1 cellular context compared by ENCODE assay signal in genomic region chr20:32823737-32824588, GRCh38.
TF ChIP-seq lines count a peak whose summit lies in the region.

No MANE protein-coding gene starts in this region.

TF ChIP-seq in HepG2, 621 proteins besides CTCF, POLR2A, EP300 and RAD21 (continued from another document and continues in another):
- TF ChIP-seq TEAD3 (CRISPR knock-in tag; optimal IDR thresholded peaks at IDR 0.05; ENCODE audit: borderline replicate concordance) = peak; percentile 91
- TF ChIP-seq MBD4 (IDR thresholded peaks at IDR 0.05; ENCODE audit: borderline replicate concordance, low read length) = no peak
- TF ChIP-seq ZNF18 (CRISPR knock-in tag; IDR thresholded peaks at IDR 0.05; ENCODE audit: insufficient replicate concordance) = no peak
- no peak for TF ChIP-seq ZNF83 (CRISPR knock-in tag; IDR thresholded peaks at IDR 0.05; ENCODE audit: borderline replicate concordance)
- TF ChIP-seq RFX3 (CRISPR knock-in tag; IDR thresholded peaks at IDR 0.05) = no peak
- no peak for TF ChIP-seq ZNF709 (CRISPR knock-in tag; IDR thresholded peaks at IDR 0.05)
- no peak for TF ChIP-seq AHR (CRISPR knock-in tag; IDR thresholded peaks at IDR 0.05)
- no peak for TF ChIP-seq ZNF513 (CRISPR knock-in tag; conservative IDR thresholded peaks at IDR 0.05)
- TF ChIP-seq ARNT2 (CRISPR knock-in tag; IDR thresholded peaks at IDR 0.05; ENCODE audit: low read depth) = no peak
- no peak for TF ChIP-seq ZNF691 (CRISPR knock-in tag; IDR thresholded peaks at IDR 0.05; ENCODE audit: borderline replicate concordance, low read depth)
- TF ChIP-seq ZMYM3 (CRISPR knock-in tag; IDR thresholded peaks at IDR 0.05) = peak; percentile 68; the same call in 1 of the 2 replicates
- TF ChIP-seq ZNF337 (CRISPR knock-in tag; IDR thresholded peaks at IDR 0.05; ENCODE audit: borderline replicate concordance, low read depth) = no peak
- no peak for TF ChIP-seq YEATS2 (CRISPR knock-in tag; IDR thresholded peaks at IDR 0.05; ENCODE audit: borderline replicate concordance)
- no peak for TF ChIP-seq SAFB2 (CRISPR knock-in tag; IDR thresholded peaks at IDR 0.05; ENCODE audit: borderline replicate concordance, low read depth)
- 0 out of 2 replicates have a peak, but pooled peaks have one; percentile 15 for TF ChIP-seq ZNF607 (CRISPR knock-in tag; IDR thresholded peaks at IDR 0.05; ENCODE audit: borderline replicate concordance)
- no peak for TF ChIP-seq MAZ (IDR thresholded peaks at IDR 0.05; ENCODE audit: borderline replicate concordance, low read depth, low read length)
- TF ChIP-seq MAZ (CRISPR knock-in tag; IDR thresholded peaks at IDR 0.05; ENCODE audit: low read depth) = no peak
- TF ChIP-seq NR2F6 (IDR thresholded peaks at IDR 0.05) = no peak
- 0 out of 2 replicates have a peak, but pooled peaks have one; percentile 17 for TF ChIP-seq NR2F6 (CRISPR knock-in tag; IDR thresholded peaks at IDR 0.05)
- TF ChIP-seq IKZF5 (CRISPR knock-in tag; IDR thresholded peaks at IDR 0.05) = no peak
- TF ChIP-seq ZNF256 (CRISPR knock-in tag; conservative IDR thresholded peaks at IDR 0.05) = no peak
- TF ChIP-seq PREB (CRISPR knock-in tag; IDR thresholded peaks at IDR 0.05) = no peak
- peak; percentile 74 for TF ChIP-seq ZNF12 (CRISPR knock-in tag; IDR thresholded peaks at IDR 0.05)
- TF ChIP-seq ZUFSP (CRISPR knock-in tag; IDR thresholded peaks at IDR 0.05; ENCODE audit: borderline replicate concordance) = no peak
- TF ChIP-seq ZBTB43 (CRISPR knock-in tag; conservative IDR thresholded peaks at IDR 0.05) = no peak
- TF ChIP-seq ZNF329 (CRISPR knock-in tag; IDR thresholded peaks at IDR 0.05; ENCODE audit: low read depth) = no peak
- TF ChIP-seq NONO (IDR thresholded peaks at IDR 0.05) = no peak
- TF ChIP-seq NONO (CRISPR knock-in tag; conservative IDR thresholded peaks at IDR 0.05) = no peak
- TF ChIP-seq ZNF597 (CRISPR knock-in tag; IDR thresholded peaks at IDR 0.05) = no peak
- no peak for TF ChIP-seq RARG (CRISPR knock-in tag; IDR thresholded peaks at IDR 0.05; ENCODE audit: low read depth)
- TF ChIP-seq RXRA (CRISPR knock-in tag; IDR thresholded peaks at IDR 0.05) = no peak; the same call in 1 of the 2 replicates
- TF ChIP-seq IRF2 (CRISPR knock-in tag; IDR thresholded peaks at IDR 0.05) = 0 out of 2 replicates have a peak, but pooled peaks have one; percentile 23
- TF ChIP-seq ZNF484 (CRISPR knock-in tag; IDR thresholded peaks at IDR 0.05; ENCODE audit: borderline replicate concordance, low read depth) = no peak
- TF ChIP-seq PHF21A (CRISPR knock-in tag; IDR thresholded peaks at IDR 0.05) = 0 out of 2 replicates have a peak, but pooled peaks have one; percentile 15
- no peak for TF ChIP-seq TSC22D2 (CRISPR knock-in tag; IDR thresholded peaks at IDR 0.05; ENCODE audit: borderline replicate concordance)
- no peak for TF ChIP-seq ZNF496 (CRISPR knock-in tag; IDR thresholded peaks at IDR 0.05; ENCODE audit: insufficient replicate concordance)
- no peak for TF ChIP-seq WIZ (CRISPR knock-in tag; IDR thresholded peaks at IDR 0.05)
- peak; percentile 36; the same call in 1 of the 2 replicates for TF ChIP-seq ZNF792 (CRISPR knock-in tag; IDR thresholded peaks at IDR 0.05)
- TF ChIP-seq SP4 (CRISPR knock-in tag; IDR thresholded peaks at IDR 0.05) = no peak
- no peak for TF ChIP-seq PBX2 (CRISPR knock-in tag; IDR thresholded peaks at IDR 0.05)
- TF ChIP-seq ZBTB4 (CRISPR knock-in tag; IDR thresholded peaks at IDR 0.05; ENCODE audit: borderline replicate concordance) = peak; percentile 79; the same call in 1 of the 2 replicates
- no peak for TF ChIP-seq RXRB (CRISPR knock-in tag; IDR thresholded peaks at IDR 0.05; ENCODE audit: borderline replicate concordance)
- no peak for TF ChIP-seq ZMAT3 (CRISPR knock-in tag; conservative IDR thresholded peaks at IDR 0.05)
- TF ChIP-seq KDM5A (IDR thresholded peaks at IDR 0.05; ENCODE audit: borderline replicate concordance, low read length) = no peak
- no peak for TF ChIP-seq PHF8 (CRISPR knock-in tag; IDR thresholded peaks at IDR 0.05)
- no peak for TF ChIP-seq SP1 (IDR thresholded peaks at IDR 0.05)
- no peak; the same call in 1 of the 2 replicates for TF ChIP-seq SP1 (CRISPR knock-in tag; IDR thresholded peaks at IDR 0.05)
- no peak for TF ChIP-seq PPARG (CRISPR knock-in tag; conservative IDR thresholded peaks at IDR 0.05)
- no peak; the same call in 1 of the 2 replicates for TF ChIP-seq ZKSCAN1 (IDR thresholded peaks at IDR 0.05; ENCODE audit: low read length)
- no peak for TF ChIP-seq KLF12 (CRISPR knock-in tag; IDR thresholded peaks at IDR 0.05; ENCODE audit: borderline replicate concordance)
- TF ChIP-seq NFE2L2 (IDR thresholded peaks at IDR 0.05; ENCODE audit: low read length) = no peak
- no peak for TF ChIP-seq ZNF615 (CRISPR knock-in tag; IDR thresholded peaks at IDR 0.05; ENCODE audit: borderline replicate concordance)
- TF ChIP-seq TRIM24 (CRISPR knock-in tag; IDR thresholded peaks at IDR 0.05) = peak; percentile 99
- TF ChIP-seq MYPOP (CRISPR knock-in tag; IDR thresholded peaks at IDR 0.05) = no peak
- TF ChIP-seq ELF1 (CRISPR knock-in tag; IDR thresholded peaks at IDR 0.05) = no peak
- TF ChIP-seq ARID2 (CRISPR knock-in tag; IDR thresholded peaks at IDR 0.05; ENCODE audit: borderline replicate concordance) = no peak
